ENCODE assay signal across 8 cellular contexts in genomic region chr6:7697820-7698623, GRCh38. TPM values are rescaled to one million over a fixed set of nuclear protein-coding genes. Genes with fewer than 3 reads are reported as not detected.
A peak's percentile ranks its signal among the peaks of the same experiment; 100 is the strongest.
DNase-seq lines count a peak whose midpoint lies in the region; ATAC-seq lines count a peak whose summit lies in the region.
"Had no signal": no experiment of that assay in that cellular context is flagged by ENCODE, and none has a peak within 500 bp of the region (broad histone marks: within the 10 kb centered on the region; RNA-seq: fewer than 3 reads in every experiment).

No MANE protein-coding gene starts in this region.

- H3K27ac ChIP-seq in neuronal stem cell (replicated peaks; ENCODE audit: low read length): no peak overlapping the region

- no peak overlapping the region for H2AK5ac ChIP-seq in neuronal stem cell (ENCODE audit: low read depth, low read length)

- H3K14ac ChIP-seq in neuronal stem cell (ENCODE audit: low read length): no peak overlapping the region

- H3K9me3 ChIP-seq in T-helper 17 cell (ENCODE audit: control insufficient read depth, low read length, poor library complexity, severe bottlenecking): no peaks in the 10 kb centered on the region
- no peaks in the 10 kb centered on the region for H3K9me3 ChIP-seq in neuronal stem cell (replicated peaks in 1 of 2; ENCODE audit: control insufficient read depth in 2 of 2, insufficient read depth in 1 of 2, low read depth in 1 of 2, low read length in 2 of 2)

- ATAC-seq in T-helper 17 cell: peak; percentile 37
- peak; percentile 88 for ATAC-seq in stimulated activated naive B cell treated with anti-CD40 and anti-IgM and Interleukin-4, amounts not matched to agents 10 μg/mL and 1 μg/mL and 100 μg/mL, for 72 hours (replicated peaks)

- no peak overlapping the region for H2AFZ ChIP-seq in neuronal stem cell (ENCODE audit: low read length)

- no peak overlapping the region for H3K4me3 Mint-ChIP-seq in T-helper 17 cell
- H3K4me3 Mint-ChIP-seq in stimulated activated naive B cell treated with anti-CD40 and anti-IgM and Interleukin-4, amounts not matched to agents 10 μg/mL and 1 μg/mL and 100 μg/mL, for 72 hours: peak overlapping the region; percentile 36 to 53
- H3K4me3 Mint-ChIP-seq: central memory CD8-positive, alpha-beta T cell had no signal

- no peak overlapping the region for H3K4me2 ChIP-seq in neuronal stem cell (ENCODE audit: insufficient read depth, low read length, poor library complexity, severe bottlenecking)

- H3K4me1 ChIP-seq in neuronal stem cell (ENCODE audit: control insufficient read depth in 2 of 2, insufficient read depth in 1 of 2, low read depth in 1 of 2, low read length in 2 of 2): no peaks in the 10 kb centered on the region

- no peaks in the 10 kb centered on the region for H3K79me1 ChIP-seq in neuronal stem cell (ENCODE audit: low read depth, low read length)

- peaks cover 0 to 8% (median 0%) of the 10 kb centered on the region in 3 experiments for H3K27me3 ChIP-seq in neuronal stem cell (ENCODE audit: control insufficient read depth in 3 of 3, insufficient read depth in 3 of 3, low read depth in 1 of 3, low read length in 3 of 3)

- no peaks in the 10 kb centered on the region for H3K36me3 Mint-ChIP-seq in T-helper 17 cell (ENCODE audit: low read depth)
- no peaks in the 10 kb centered on the region for H3K36me3 Mint-ChIP-seq in stimulated activated naive B cell treated with anti-CD40 and anti-IgM and Interleukin-4, amounts not matched to agents 10 μg/mL and 1 μg/mL and 100 μg/mL, for 72 hours

- DNase-seq in HS-27A (ENCODE audit: low read depth) (peak; percentile 45), T-helper 17 cell (no peak), glomerular visceral epithelial cell (ENCODE audit: extremely low spot score) (peak; percentile 67), RPMI8226 (no peak), middle frontal gyrus (ENCODE audit: extremely low spot score, low spot score) (no peak), neuronal stem cell (ENCODE audit: low spot score) (no peak)
- DNase-seq in stimulated activated naive B cell treated with anti-CD40 and anti-IgM and Interleukin-4, amounts not matched to agents 10 μg/mL and 1 μg/mL and 100 μg/mL, for 72 hours: peak; percentile 45

- H2BK5ac ChIP-seq in neuronal stem cell (ENCODE audit: low read length): no peak overlapping the region

- no peak overlapping the region for H2BK15ac ChIP-seq in neuronal stem cell (ENCODE audit: low read length)

- no peak overlapping the region for H4K91ac ChIP-seq in neuronal stem cell (ENCODE audit: low read depth, low read length, poor library complexity)

- no peak overlapping the region for H4K8ac ChIP-seq in neuronal stem cell (ENCODE audit: low read depth, low read length)

- no peaks in the 10 kb centered on the region for H3K4me1 Mint-ChIP-seq in T-helper 17 cell
- H3K4me1 Mint-ChIP-seq in stimulated activated naive B cell treated with anti-CD40 and anti-IgM and Interleukin-4, amounts not matched to agents 10 μg/mL and 1 μg/mL and 100 μg/mL, for 72 hours: peaks cover 9 to 16% of the 10 kb centered on the region in 2 donors
- H3K4me1 Mint-ChIP-seq: central memory CD8-positive, alpha-beta T cell had no signal

- H3K4me3 ChIP-seq in neuronal stem cell (ENCODE audit: low read length in 2 of 2): no peak overlapping the region

- H2BK12ac ChIP-seq in neuronal stem cell (ENCODE audit: low read length): no peak overlapping the region

- no peak overlapping the region for H3K9ac ChIP-seq in neuronal stem cell (ENCODE audit: low read depth, low read length, poor library complexity)

- H3K27me3 Mint-ChIP-seq in T-helper 17 cell: peaks cover 41% of the 10 kb centered on the region
- H3K27me3 Mint-ChIP-seq in stimulated activated naive B cell treated with anti-CD40 and anti-IgM and Interleukin-4, amounts not matched to agents 10 μg/mL and 1 μg/mL and 100 μg/mL, for 72 hours: peaks cover 4 to 14% of the 10 kb centered on the region in 2 donors

- WGBS in neuronal stem cell (ENCODE audit: extremely low coverage in 2 of 2, insufficient read length in 2 of 2, insufficient replicate concordance in 1 of 2), 2 donors: no CpG with 5 or more reads among the region's 12 CpGs

- H3K4ac ChIP-seq in neuronal stem cell (ENCODE audit: low read length): no peak overlapping the region

- no peak overlapping the region for H2BK120ac ChIP-seq in neuronal stem cell (ENCODE audit: low read depth, low read length)

- H3K27ac Mint-ChIP-seq in T-helper 17 cell: no peak overlapping the region
- H3K27ac Mint-ChIP-seq in stimulated activated naive B cell treated with anti-CD40 and anti-IgM and Interleukin-4, amounts not matched to agents 10 μg/mL and 1 μg/mL and 100 μg/mL, for 72 hours: peak overlapping the region; percentile 37

- no peaks in the 10 kb centered on the region for H3K9me3 Mint-ChIP-seq in stimulated activated naive B cell treated with anti-CD40 and anti-IgM and Interleukin-4, amounts not matched to agents 10 μg/mL and 1 μg/mL and 100 μg/mL, for 72 hours
- H3K9me3 Mint-ChIP-seq: central memory CD8-positive, alpha-beta T cell had no signal

- H3K36me3 ChIP-seq in neuronal stem cell (replicated peaks in 1 of 2; ENCODE audit: control insufficient read depth in 2 of 2, insufficient read depth in 2 of 2, low read length in 2 of 2): no peaks in the 10 kb centered on the region

- H3K23ac ChIP-seq in neuronal stem cell (ENCODE audit: low read depth, low read length, poor library complexity): no peak overlapping the region

- no peak overlapping the region for H3K18ac ChIP-seq in neuronal stem cell (ENCODE audit: low read length)

RNA-seq across cellular contexts. Expression of gene BMP6, which starts 27.9 kb away (rescaled TPM):
- total RNA-seq in T-helper 17 cell: 10 to 100 TPM in 1 of 2 donors, under 1 TPM in 1; 0.45 to 16.8 TPM
- 0.59 TPM for polyA plus RNA-seq in neuronal stem cell (2013, experiment 1 of 2)
- 0.66 TPM for polyA plus RNA-seq in neuronal stem cell (2013, experiment 2 of 2)

Comparison
In these comparisons a context has a peak if more than half of its experiments do, and no peak if none do; other contexts are left out.
1. DNase-seq: peak in HS-27A (single experiment), glomerular visceral epithelial cell (single experiment) and stimulated activated naive B cell treated with anti-CD40 and anti-IgM and Interleukin-4, amounts not matched to agents 10 μg/mL and 1 μg/mL and 100 μg/mL, for 72 hours (single experiment); none in T-helper 17 cell (0 of 3), RPMI8226 (single experiment), middle frontal gyrus (single experiment) and neuronal stem cell (single experiment).